ENCODE assay signal across 19 cellular contexts in genomic region chr2:29232041-29232440, GRCh38.
DNase-seq lines count a peak whose midpoint lies in the region; ATAC-seq and TF ChIP-seq lines count a peak whose summit lies in the region.
"Had no signal": no experiment of that assay in that cellular context is flagged by ENCODE, and none has a peak within 500 bp of the region (broad histone marks: within the 10 kb centered on the region; RNA-seq: fewer than 3 reads in every experiment).

No MANE protein-coding gene starts in this region.

- H3K18ac ChIP-seq in IMR-90 (ENCODE audit: low read depth, low read length) = no peak overlapping the region

- CTCF ChIA-PET in IMR-90 (lab: Yijun Ruan, JAX) = no interaction called here

- TF ChIP-seq POLR2A in IMR-90 (IDR thresholded peaks at IDR 0.05; ENCODE audit: low read depth, low read length) = no peak
- TF ChIP-seq POLR2A in thyroid gland (IDR thresholded peaks at IDR 0.05) = no peak

- no peak overlapping the region for H2AK5ac ChIP-seq in IMR-90 (ENCODE audit: low read depth, low read length)

- H3K27ac ChIP-seq in IMR-90 (ENCODE audit: insufficient read depth, low read length) (no peak overlapping the region), thyroid gland (peak overlapping the region in 2 of 3 donors; percentile 67 to 88)
- H3K27ac ChIP-seq: 22Rv1; A549; BLaER1 treated with 17β-estradiol and CSF1 and Interleukin-3, amounts not matched to agents 10 nM and 100 nM had no signal

- H4K8ac ChIP-seq in IMR-90 (ENCODE audit: low read depth in 2 of 2, low read length in 2 of 2) = no peak overlapping the region

- DNase-seq in IMR-90 = no peak
- DNase-seq in posterior vena cava (ENCODE audit: low spot score) = peak; percentile 40
- DNase-seq in thyroid gland = no peak
- no peak for DNase-seq in KBM-7
- DNase-seq in cerebellar cortex (ENCODE audit: low spot score) = no peak
- DNase-seq: AML-193; CD4-positive, alpha-beta T cell; CD8-positive, alpha-beta T cell; DMS 273 treated with DMSO at 0.1 percent for 48 hours; DMS153; DMS53; DMS79; DND-41; EL; GDM1 had no signal

- no peak overlapping the region for H2BK15ac ChIP-seq in IMR-90 (ENCODE audit: low read depth, low read length)

- H3K4me1 ChIP-seq in IMR-90 (ENCODE audit: control insufficient read depth, insufficient read depth, low read length) = 0 out of 2 replicates have a peak, but pooled peaks cover 2% of the 10 kb centered on the region
- peaks cover 20 to 38% of the 10 kb centered on the region in 2 donors for H3K4me1 ChIP-seq in thyroid gland

- H2BK20ac ChIP-seq in IMR-90 (ENCODE audit: low read depth, low read length) = no peak overlapping the region

- no peaks in the 10 kb centered on the region for H4K20me1 ChIP-seq in IMR-90 (ENCODE audit: insufficient read depth, low read length)
- H4K20me1 ChIP-seq: BLaER1 treated with 17β-estradiol and CSF1 and Interleukin-3, amounts not matched to agents 10 nM and 100 nM had no signal

- intact Hi-C loops in IMR-90 (cut with micrococcal nuclease) (no loop called here), posterior vena cava (cut with DNase I) (no loop called here), thyroid gland (cut with DNase I) (no loop called here)

- H3K79me1 ChIP-seq in IMR-90 (ENCODE audit: low read depth in 1 of 2, low read length in 2 of 2) = no peaks in the 10 kb centered on the region

- H2BK120ac ChIP-seq in IMR-90 (ENCODE audit: low read depth, low read length) = no peak overlapping the region

- WGBS in IMR-90 (ENCODE audit: extremely low coverage in 2 of 2, insufficient read length in 1 of 2), 2 experiments = no CpG with 5 or more reads among the region's 14 CpGs
- 93 to 95% methylated on average over 6 to 7 of the region's 14 CpGs for WGBS in thyroid gland, 2 donors

- TF ChIP-seq RAD21 in IMR-90 (IDR thresholded peaks at IDR 0.05; ENCODE audit: low read length) = no peak

- H3K27me3 ChIP-seq in IMR-90 (ENCODE audit: control insufficient read depth, insufficient read depth, low read length) = peaks cover 62% of the 10 kb centered on the region
- no peaks in the 10 kb centered on the region for H3K27me3 ChIP-seq in thyroid gland
- H3K27me3 ChIP-seq: BLaER1 treated with 17β-estradiol and CSF1 and Interleukin-3, amounts not matched to agents 10 nM and 100 nM had no signal

- H3K36me3 ChIP-seq in IMR-90 (ENCODE audit: control insufficient read depth, insufficient read depth, low read length) = no peaks in the 10 kb centered on the region
- no peaks in the 10 kb centered on the region for H3K36me3 ChIP-seq in thyroid gland
- H3K36me3 ChIP-seq: BLaER1 treated with 17β-estradiol and CSF1 and Interleukin-3, amounts not matched to agents 10 nM and 100 nM had no signal

- H4K5ac ChIP-seq in IMR-90 (ENCODE audit: low read depth, low read length) = no peak overlapping the region

- H2BK5ac ChIP-seq in IMR-90 (ENCODE audit: low read depth, low read length, poor library complexity, severe bottlenecking) = no peak overlapping the region

- no peak for TF ChIP-seq CTCF in IMR-90 (conservative IDR thresholded peaks at IDR 0.05; ENCODE audit: low read depth, low read length)
- TF ChIP-seq CTCF in thyroid gland (IDR thresholded peaks at IDR 0.05) = no peak

- dilution Hi-C loops in IMR-90 (cut with HindIII; ENCODE audit: low sequenced_read_pairs, unreplicated experiment) = no loop called here

- POLR2A ChIA-PET in IMR-90 (lab: Charles Lee; ENCODE audit: unreplicated experiment) = no interaction called here

- no peak overlapping the region for H4K91ac ChIP-seq in IMR-90 (ENCODE audit: insufficient read depth, low read depth, low read length)

- ATAC-seq in IMR-90 (ENCODE audit: low read depth) = no peak
- ATAC-seq: A549; CD8-positive, alpha-beta T cell; GM12878 had no signal

- no peak overlapping the region for H3K9ac ChIP-seq in IMR-90 (ENCODE audit: low read depth, low read length)
- H3K9ac ChIP-seq: BLaER1 treated with 17β-estradiol and CSF1 and Interleukin-3, amounts not matched to agents 10 nM and 100 nM had no signal

- H3K23ac ChIP-seq in IMR-90 (ENCODE audit: low read depth, low read length) = no peak overlapping the region

- no peak overlapping the region for H3K4me3 ChIP-seq in IMR-90 (ENCODE audit: insufficient read depth, low read depth, low read length)
- H3K4me3 ChIP-seq in thyroid gland (replicated peaks in 1 of 3) = no peak overlapping the region
- H3K4me3 ChIP-seq: A549; BLaER1 treated with 17β-estradiol and CSF1 and Interleukin-3, amounts not matched to agents 10 nM and 100 nM; GM12878 had no signal

- H2AK9ac ChIP-seq in IMR-90 (replicated peaks; ENCODE audit: low read depth, low read length, poor library complexity) = no peak overlapping the region

- H3K9me1 ChIP-seq in IMR-90 (ENCODE audit: insufficient read depth, low read length) = no peaks in the 10 kb centered on the region

- H3K14ac ChIP-seq in IMR-90 (replicated peaks; ENCODE audit: low read depth, low read length) = no peak overlapping the region

- no peak overlapping the region for H3K4me2 ChIP-seq in IMR-90 (ENCODE audit: low read depth, low read length)
- H3K4me2 ChIP-seq: A549; BLaER1 treated with 17β-estradiol and CSF1 and Interleukin-3, amounts not matched to agents 10 nM and 100 nM had no signal

- in situ Hi-C loops in IMR-90 (cut with MboI; ENCODE audit: low sequenced_read_pairs) = no loop called here
- in situ Hi-C loops in KBM-7 (cut with MboI; ENCODE audit: low pct_unique_long_range_greater_than_20kb, low sequenced_read_pairs) = no loop called here

- no TSS peak for BruUV-seq in IMR-90 (replicated peaks; lab: Mats Ljungman, UMichigan)

- H3K4ac ChIP-seq in IMR-90 (ENCODE audit: low read depth, low read length) = no peak overlapping the region

- H2AFZ ChIP-seq in IMR-90 (replicated peaks; ENCODE audit: low read length, poor library complexity) = peak overlapping the region; percentile 33

- H3K9me3 ChIP-seq in IMR-90 (ENCODE audit: control insufficient read depth, insufficient read depth, low read length) = no peaks in the 10 kb centered on the region
- H3K9me3 ChIP-seq in thyroid gland = no peaks in the 10 kb centered on the region
- H3K9me3 ChIP-seq: A549; BLaER1 treated with 17β-estradiol and CSF1 and Interleukin-3, amounts not matched to agents 10 nM and 100 nM had no signal

- H3K56ac ChIP-seq in IMR-90 (ENCODE audit: extremely low read depth, insufficient read depth, low read length) = no peak overlapping the region

TF ChIP-seq in IMR-90, 13 proteins besides CTCF, POLR2A, EP300 and RAD21:
- TF ChIP-seq, protein P1, sequence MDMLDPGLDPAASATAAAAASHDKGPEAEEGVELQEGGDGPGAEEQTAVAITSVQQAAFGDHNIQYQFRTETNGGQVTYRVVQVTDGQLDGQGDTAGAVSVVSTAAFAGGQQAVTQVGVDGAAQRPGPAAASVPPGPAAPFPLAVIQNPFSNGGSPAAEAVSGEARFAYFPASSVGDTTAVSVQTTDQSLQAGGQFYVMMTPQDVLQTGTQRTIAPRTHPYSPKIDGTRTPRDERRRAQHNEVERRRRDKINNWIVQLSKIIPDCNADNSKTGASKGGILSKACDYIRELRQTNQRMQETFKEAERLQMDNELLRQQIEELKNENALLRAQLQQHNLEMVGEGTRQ (IDR thresholded peaks at IDR 0.05; ENCODE audit: low read depth, low read length) = no peak
- TF ChIP-seq RFX5 (IDR thresholded peaks at IDR 0.05; ENCODE audit: low read depth, low read length) (no peak), BHLHE40 (IDR thresholded peaks at IDR 0.05; ENCODE audit: low read depth, low read length) (no peak), MXI1 (IDR thresholded peaks at IDR 0.05; ENCODE audit: borderline replicate concordance, low read depth, low read length) (no peak), FOS (IDR thresholded peaks at IDR 0.05; ENCODE audit: low read depth, low read length) (no peak), RCOR1 (IDR thresholded peaks at IDR 0.05; ENCODE audit: insufficient replicate concordance, low read length) (no peak), MAFK (IDR thresholded peaks at IDR 0.05; ENCODE audit: low read depth, low read length) (no peak), CHD1 (IDR thresholded peaks at IDR 0.05; ENCODE audit: low read depth, low read length) (no peak), SMC3 (IDR thresholded peaks at IDR 0.05; ENCODE audit: low read depth, low read length) (no peak), MAZ (IDR thresholded peaks at IDR 0.05; ENCODE audit: borderline replicate concordance, low read depth, low read length) (no peak), CEBPB (IDR thresholded peaks at IDR 0.05; ENCODE audit: low read depth, low read length) (no peak), NFE2L2 (IDR thresholded peaks at IDR 0.05; ENCODE audit: low read depth, low read length) (no peak)
- TF ChIP-seq, protein P2, sequence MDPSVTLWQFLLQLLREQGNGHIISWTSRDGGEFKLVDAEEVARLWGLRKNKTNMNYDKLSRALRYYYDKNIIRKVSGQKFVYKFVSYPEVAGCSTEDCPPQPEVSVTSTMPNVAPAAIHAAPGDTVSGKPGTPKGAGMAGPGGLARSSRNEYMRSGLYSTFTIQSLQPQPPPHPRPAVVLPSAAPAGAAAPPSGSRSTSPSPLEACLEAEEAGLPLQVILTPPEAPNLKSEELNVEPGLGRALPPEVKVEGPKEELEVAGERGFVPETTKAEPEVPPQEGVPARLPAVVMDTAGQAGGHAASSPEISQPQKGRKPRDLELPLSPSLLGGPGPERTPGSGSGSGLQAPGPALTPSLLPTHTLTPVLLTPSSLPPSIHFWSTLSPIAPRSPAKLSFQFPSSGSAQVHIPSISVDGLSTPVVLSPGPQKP (IDR thresholded peaks at IDR 0.05; ENCODE audit: borderline replicate concordance, low read depth, low read length) = no peak
